8 cellular contexts compared by ENCODE assay signal in genomic region chr5:177553671-177554429, GRCh38. TPM values are rescaled to one million over a fixed set of nuclear protein-coding genes. Genes with fewer than 3 reads are reported as not detected.
DNase-seq lines count a peak whose midpoint lies in the region; TF ChIP-seq lines count a peak whose summit lies in the region.

No MANE protein-coding gene starts in this region.

- H2AFZ ChIP-seq in osteoblast (ENCODE audit: low read length) = no peak overlapping the region

- H3K4me1 ChIP-seq in osteoblast (ENCODE audit: insufficient read depth, low read length) (peaks cover 20% of the 10 kb centered on the region), urinary bladder (ENCODE audit: insufficient read depth) (peaks cover 1% of the 10 kb centered on the region)

- TF ChIP-seq CTCF in GM12864 (IDR thresholded peaks at IDR 0.05; ENCODE audit: low read depth, low read length, missing control alignments) (no peak), glutamatergic neuron (IDR thresholded peaks at IDR 0.05; ENCODE audit: partially characterized antibody, unreplicated experiment) (no peak), osteoblast (IDR thresholded peaks at IDR 0.05; ENCODE audit: extremely low read depth, low read depth, low read length) (no peak)

- peak overlapping the region; percentile 80 for H3K4me2 ChIP-seq in osteoblast (ENCODE audit: insufficient read depth, low read length)

- no peaks in the 10 kb centered on the region for H3K27me3 Mint-ChIP-seq in activated T-helper 1 cell treated with anti-CD3 and anti-CD28 coated beads, Interleukin-12 subunit alpha, Interleukin-12 subunit beta, Interleukin-2, Interleukin-4 antibody, amounts not matched to agents 30 ng/mL and 10 ng/mL and 1 ng/mL, durations not matched to agents 14 hours and 24 hours and 36 hours (ENCODE audit: insufficient read depth)
- H3K27me3 Mint-ChIP-seq in glutamatergic neuron (ENCODE audit: unreplicated experiment) = peaks cover 15% of the 10 kb centered on the region

- H3K4me1 Mint-ChIP-seq in activated T-helper 1 cell treated with anti-CD3 and anti-CD28 coated beads, Interleukin-12 subunit alpha, Interleukin-12 subunit beta, Interleukin-2, Interleukin-4 antibody, amounts not matched to agents 30 ng/mL and 10 ng/mL and 1 ng/mL, durations not matched to agents 14 hours and 24 hours and 36 hours (ENCODE audit: low read depth) = peaks cover 37% of the 10 kb centered on the region
- peaks cover 43% of the 10 kb centered on the region for H3K4me1 Mint-ChIP-seq in glutamatergic neuron (ENCODE audit: low read depth, unreplicated experiment)

- H3K27me3 ChIP-seq in H7 (ENCODE audit: control insufficient read depth, insufficient read depth, low read length) (no peaks in the 10 kb centered on the region), MG63 (peaks cover 1% of the 10 kb centered on the region), osteoblast (ENCODE audit: insufficient read depth, low read length) (peaks cover 2% of the 10 kb centered on the region)

- peak overlapping the region; percentile 23 for H3K27ac Mint-ChIP-seq in activated T-helper 1 cell treated with anti-CD3 and anti-CD28 coated beads, Interleukin-12 subunit alpha, Interleukin-12 subunit beta, Interleukin-2, Interleukin-4 antibody, amounts not matched to agents 30 ng/mL and 10 ng/mL and 1 ng/mL, durations not matched to agents 14 hours and 24 hours and 36 hours
- H3K27ac Mint-ChIP-seq in glutamatergic neuron (ENCODE audit: unreplicated experiment) = peak overlapping the region; percentile 89

- H3K27ac ChIP-seq in osteoblast (ENCODE audit: low read depth, low read length) = peak overlapping the region; percentile 53
- peak overlapping the region; percentile 85 for H3K27ac ChIP-seq in urinary bladder (ENCODE audit: low read depth)

- DNase-seq in GM12864 (ENCODE audit: low read depth) (no peak), H7 (peak; percentile 88), MG63 (peak; percentile 51), glutamatergic neuron (peak; percentile 53), osteoblast (ENCODE audit: insufficient read length, low spot score, missing footprints) (peak; percentile 95), SIG-M5 (lab: John Stamatoyannopoulos, UW) (no peak)
- DNase-seq in activated T-helper 1 cell treated with anti-CD3 and anti-CD28 coated beads, Interleukin-12 subunit alpha, Interleukin-12 subunit beta, Interleukin-2, Interleukin-4 antibody, amounts not matched to agents 30 ng/mL and 10 ng/mL and 1 ng/mL, durations not matched to agents 14 hours and 24 hours and 36 hours (ENCODE audit: low spot score) = peak; percentile 31

- H3K4me3 Mint-ChIP-seq in activated T-helper 1 cell treated with anti-CD3 and anti-CD28 coated beads, Interleukin-12 subunit alpha, Interleukin-12 subunit beta, Interleukin-2, Interleukin-4 antibody, amounts not matched to agents 30 ng/mL and 10 ng/mL and 1 ng/mL, durations not matched to agents 14 hours and 24 hours and 36 hours = peak overlapping the region; percentile 81
- peak overlapping the region; percentile 97 for H3K4me3 Mint-ChIP-seq in glutamatergic neuron (ENCODE audit: unreplicated experiment)

- H3K79me2 ChIP-seq in osteoblast (ENCODE audit: insufficient read depth, low read length) = peaks cover 56% of the 10 kb centered on the region

- peak overlapping the region; percentile 90 for H3K4me3 ChIP-seq in GM12864 (ENCODE audit: low read depth, low read length)
- H3K4me3 ChIP-seq in H7 (ENCODE audit: insufficient read depth, low read depth, low read length) = peak overlapping the region; percentile 95
- H3K4me3 ChIP-seq in MG63 = peak overlapping the region; percentile 84
- peak overlapping the region; percentile 84 for H3K4me3 ChIP-seq in osteoblast (ENCODE audit: insufficient read depth, low read length)
- H3K4me3 ChIP-seq in urinary bladder (ENCODE audit: low read depth, low read length) = peak overlapping the region; percentile 97

- no peaks in the 10 kb centered on the region for H3K9me3 Mint-ChIP-seq in activated T-helper 1 cell treated with anti-CD3 and anti-CD28 coated beads, Interleukin-12 subunit alpha, Interleukin-12 subunit beta, Interleukin-2, Interleukin-4 antibody, amounts not matched to agents 30 ng/mL and 10 ng/mL and 1 ng/mL, durations not matched to agents 14 hours and 24 hours and 36 hours
- H3K9me3 Mint-ChIP-seq in glutamatergic neuron (ENCODE audit: unreplicated experiment) = peaks cover 9% of the 10 kb centered on the region

- H4K20me1 ChIP-seq in osteoblast (ENCODE audit: insufficient read depth, low read length) = peaks cover 37% of the 10 kb centered on the region

- H3K9me3 ChIP-seq in MG63 (no peaks in the 10 kb centered on the region), osteoblast (ENCODE audit: low read depth, low read length) (no peaks in the 10 kb centered on the region)

- WGBS in urinary bladder = under 1% methylated on average over 72 of the region's 72 CpGs

- peaks cover 16% of the 10 kb centered on the region for H3K36me3 ChIP-seq in H7 (replicated peaks; ENCODE audit: control insufficient read depth, insufficient read depth, low read length)
- peaks cover 34% of the 10 kb centered on the region for H3K36me3 ChIP-seq in MG63
- H3K36me3 ChIP-seq in osteoblast (ENCODE audit: insufficient read depth, low read length) = peaks cover 6% of the 10 kb centered on the region
- no peaks in the 10 kb centered on the region for H3K36me3 ChIP-seq in urinary bladder (ENCODE audit: insufficient read depth)

- intact Hi-C loops in activated T-helper 1 cell treated with anti-CD3 and anti-CD28 coated beads, Interleukin-12 subunit alpha, Interleukin-12 subunit beta, Interleukin-2, Interleukin-4 antibody, amounts not matched to agents 30 ng/mL and 10 ng/mL and 1 ng/mL, durations not matched to agents 14 hours and 24 hours and 36 hours (cut with micrococcal nuclease) = loop anchor here (1.0 to 10.0 kb wide), 5 partner anchors 37 to 1169 kb away; partner anchors contain the start of genes B4GALT7, HIGD2A, NOP16 and PDLIM7

- peaks cover 13% of the 10 kb centered on the region for H3K36me3 Mint-ChIP-seq in activated T-helper 1 cell treated with anti-CD3 and anti-CD28 coated beads, Interleukin-12 subunit alpha, Interleukin-12 subunit beta, Interleukin-2, Interleukin-4 antibody, amounts not matched to agents 30 ng/mL and 10 ng/mL and 1 ng/mL, durations not matched to agents 14 hours and 24 hours and 36 hours (ENCODE audit: low read depth)
- peaks cover 6% of the 10 kb centered on the region for H3K36me3 Mint-ChIP-seq in glutamatergic neuron (ENCODE audit: unreplicated experiment)

RNA-seq across cellular contexts. Expression of gene FAM193B, which starts 0.5 kb away (rescaled TPM):
- total RNA-seq in H7 (2014; rRNA removed; shearing (Covaris generic)) = 70.2 and 80.0 TPM in 2 replicates
- 17.5 and 22.3 TPM in 2 replicates for total RNA-seq in MG63 (2014; rRNA removed; shearing (Covaris generic); ENCODE audit: low replicate concordance)
- total RNA-seq in activated T-helper 1 cell treated with anti-CD3 and anti-CD28 coated beads, Interleukin-12 subunit alpha, Interleukin-12 subunit beta, Interleukin-2, Interleukin-4 antibody, amounts not matched to agents 30 ng/mL and 10 ng/mL and 1 ng/mL, durations not matched to agents 14 hours and 24 hours and 36 hours = 70.9 and 79.4 TPM in 2 replicates
- total RNA-seq in glutamatergic neuron (ENCODE audit: unreplicated experiment) (227 TPM), osteoblast (29.2 and 32.6 TPM in 2 replicates), urinary bladder (22.8 TPM)
- polyA plus RNA-seq in urinary bladder = 66.7 TPM

RNA-seq across cellular contexts. Expression of gene DDX41, which starts 37.1 kb away (rescaled TPM):
- total RNA-seq in H7 (2014; rRNA removed; shearing (Covaris generic)) = 96.5 and 106 TPM in 2 replicates
- total RNA-seq in MG63 (2014; rRNA removed; shearing (Covaris generic); ENCODE audit: low replicate concordance) = 125 and 127 TPM in 2 replicates
- 151 and 166 TPM in 2 replicates for total RNA-seq in activated T-helper 1 cell treated with anti-CD3 and anti-CD28 coated beads, Interleukin-12 subunit alpha, Interleukin-12 subunit beta, Interleukin-2, Interleukin-4 antibody, amounts not matched to agents 30 ng/mL and 10 ng/mL and 1 ng/mL, durations not matched to agents 14 hours and 24 hours and 36 hours
- total RNA-seq in glutamatergic neuron (ENCODE audit: unreplicated experiment) = 125 TPM
- total RNA-seq in osteoblast = 49.5 and 68.4 TPM in 2 replicates
- total RNA-seq in urinary bladder = 27.4 TPM
- polyA plus RNA-seq in urinary bladder = 65.6 TPM

RNA-seq across cellular contexts. Expression of gene TMED9, which starts 38.2 kb away (rescaled TPM):
- total RNA-seq in H7 (2014; rRNA removed; shearing (Covaris generic)) = 52.3 and 59.4 TPM in 2 replicates
- total RNA-seq in MG63 (2014; rRNA removed; shearing (Covaris generic); ENCODE audit: low replicate concordance) = 310 and 483 TPM in 2 replicates
- 174 and 175 TPM in 2 replicates for total RNA-seq in activated T-helper 1 cell treated with anti-CD3 and anti-CD28 coated beads, Interleukin-12 subunit alpha, Interleukin-12 subunit beta, Interleukin-2, Interleukin-4 antibody, amounts not matched to agents 30 ng/mL and 10 ng/mL and 1 ng/mL, durations not matched to agents 14 hours and 24 hours and 36 hours
- total RNA-seq in glutamatergic neuron (ENCODE audit: unreplicated experiment) (94.6 TPM), osteoblast (93.4 and 96.6 TPM in 2 replicates), urinary bladder (50.9 TPM)
- 136 TPM for polyA plus RNA-seq in urinary bladder

RNA-seq across cellular contexts. Expression of gene DOK3, which starts 44.2 kb away (rescaled TPM):
- 0.76 and 3.2 TPM in 2 replicates for total RNA-seq in H7 (2014; rRNA removed; shearing (Covaris generic))
- 0.92 TPM in 1 of 2 replicates, not detected in the other for total RNA-seq in MG63 (2014; rRNA removed; shearing (Covaris generic); ENCODE audit: low replicate concordance)
- 3.7 and 5.0 TPM in 2 replicates for total RNA-seq in activated T-helper 1 cell treated with anti-CD3 and anti-CD28 coated beads, Interleukin-12 subunit alpha, Interleukin-12 subunit beta, Interleukin-2, Interleukin-4 antibody, amounts not matched to agents 30 ng/mL and 10 ng/mL and 1 ng/mL, durations not matched to agents 14 hours and 24 hours and 36 hours
- total RNA-seq in glutamatergic neuron (ENCODE audit: unreplicated experiment) = 29.2 TPM
- total RNA-seq in osteoblast = 1.1 and 1.5 TPM in 2 replicates
- total RNA-seq in urinary bladder = 2.9 TPM
- 8.5 TPM for polyA plus RNA-seq in urinary bladder

RNA-seq across cellular contexts. Expression of gene B4GALT7, which starts 46.1 kb away (rescaled TPM):
- 29.7 and 37.3 TPM in 2 replicates for total RNA-seq in H7 (2014; rRNA removed; shearing (Covaris generic))
- total RNA-seq in MG63 (2014; rRNA removed; shearing (Covaris generic); ENCODE audit: low replicate concordance) = 21.7 and 46.5 TPM in 2 replicates
- total RNA-seq in activated T-helper 1 cell treated with anti-CD3 and anti-CD28 coated beads, Interleukin-12 subunit alpha, Interleukin-12 subunit beta, Interleukin-2, Interleukin-4 antibody, amounts not matched to agents 30 ng/mL and 10 ng/mL and 1 ng/mL, durations not matched to agents 14 hours and 24 hours and 36 hours = 27.7 and 28.4 TPM in 2 replicates
- total RNA-seq in glutamatergic neuron (ENCODE audit: unreplicated experiment) (29.3 TPM), osteoblast (25.6 and 26.8 TPM in 2 replicates), urinary bladder (14.3 TPM)
- polyA plus RNA-seq in urinary bladder = 29.4 TPM

Comparison
In these comparisons a context has a peak if more than half of its experiments do, and no peak if none do; other contexts are left out.
1. DNase-seq: peak in H7 (single experiment), MG63 (single experiment), activated T-helper 1 cell treated with anti-CD3 and anti-CD28 coated beads, Interleukin-12 subunit alpha, Interleukin-12 subunit beta, Interleukin-2, Interleukin-4 antibody, amounts not matched to agents 30 ng/mL and 10 ng/mL and 1 ng/mL, durations not matched to agents 14 hours and 24 hours and 36 hours (single experiment), glutamatergic neuron (single experiment) and osteoblast (single experiment); none in GM12864 (single experiment) and SIG-M5 (single experiment).
2. Peak in every context shown above with its lines, with median percentiles within 50 percentile points of each other: H3K4me3 ChIP-seq.